ENCODE assay signal across 1 cellular context in genomic region chr6:15409301-15410125, GRCh38.
TF ChIP-seq lines count a peak whose summit lies in the region.

No MANE protein-coding gene starts in this region.

TF ChIP-seq in GM23338, 12 proteins besides CTCF, POLR2A, EP300 and RAD21 (continued from another document):
- TF ChIP-seq, protein P1, sequence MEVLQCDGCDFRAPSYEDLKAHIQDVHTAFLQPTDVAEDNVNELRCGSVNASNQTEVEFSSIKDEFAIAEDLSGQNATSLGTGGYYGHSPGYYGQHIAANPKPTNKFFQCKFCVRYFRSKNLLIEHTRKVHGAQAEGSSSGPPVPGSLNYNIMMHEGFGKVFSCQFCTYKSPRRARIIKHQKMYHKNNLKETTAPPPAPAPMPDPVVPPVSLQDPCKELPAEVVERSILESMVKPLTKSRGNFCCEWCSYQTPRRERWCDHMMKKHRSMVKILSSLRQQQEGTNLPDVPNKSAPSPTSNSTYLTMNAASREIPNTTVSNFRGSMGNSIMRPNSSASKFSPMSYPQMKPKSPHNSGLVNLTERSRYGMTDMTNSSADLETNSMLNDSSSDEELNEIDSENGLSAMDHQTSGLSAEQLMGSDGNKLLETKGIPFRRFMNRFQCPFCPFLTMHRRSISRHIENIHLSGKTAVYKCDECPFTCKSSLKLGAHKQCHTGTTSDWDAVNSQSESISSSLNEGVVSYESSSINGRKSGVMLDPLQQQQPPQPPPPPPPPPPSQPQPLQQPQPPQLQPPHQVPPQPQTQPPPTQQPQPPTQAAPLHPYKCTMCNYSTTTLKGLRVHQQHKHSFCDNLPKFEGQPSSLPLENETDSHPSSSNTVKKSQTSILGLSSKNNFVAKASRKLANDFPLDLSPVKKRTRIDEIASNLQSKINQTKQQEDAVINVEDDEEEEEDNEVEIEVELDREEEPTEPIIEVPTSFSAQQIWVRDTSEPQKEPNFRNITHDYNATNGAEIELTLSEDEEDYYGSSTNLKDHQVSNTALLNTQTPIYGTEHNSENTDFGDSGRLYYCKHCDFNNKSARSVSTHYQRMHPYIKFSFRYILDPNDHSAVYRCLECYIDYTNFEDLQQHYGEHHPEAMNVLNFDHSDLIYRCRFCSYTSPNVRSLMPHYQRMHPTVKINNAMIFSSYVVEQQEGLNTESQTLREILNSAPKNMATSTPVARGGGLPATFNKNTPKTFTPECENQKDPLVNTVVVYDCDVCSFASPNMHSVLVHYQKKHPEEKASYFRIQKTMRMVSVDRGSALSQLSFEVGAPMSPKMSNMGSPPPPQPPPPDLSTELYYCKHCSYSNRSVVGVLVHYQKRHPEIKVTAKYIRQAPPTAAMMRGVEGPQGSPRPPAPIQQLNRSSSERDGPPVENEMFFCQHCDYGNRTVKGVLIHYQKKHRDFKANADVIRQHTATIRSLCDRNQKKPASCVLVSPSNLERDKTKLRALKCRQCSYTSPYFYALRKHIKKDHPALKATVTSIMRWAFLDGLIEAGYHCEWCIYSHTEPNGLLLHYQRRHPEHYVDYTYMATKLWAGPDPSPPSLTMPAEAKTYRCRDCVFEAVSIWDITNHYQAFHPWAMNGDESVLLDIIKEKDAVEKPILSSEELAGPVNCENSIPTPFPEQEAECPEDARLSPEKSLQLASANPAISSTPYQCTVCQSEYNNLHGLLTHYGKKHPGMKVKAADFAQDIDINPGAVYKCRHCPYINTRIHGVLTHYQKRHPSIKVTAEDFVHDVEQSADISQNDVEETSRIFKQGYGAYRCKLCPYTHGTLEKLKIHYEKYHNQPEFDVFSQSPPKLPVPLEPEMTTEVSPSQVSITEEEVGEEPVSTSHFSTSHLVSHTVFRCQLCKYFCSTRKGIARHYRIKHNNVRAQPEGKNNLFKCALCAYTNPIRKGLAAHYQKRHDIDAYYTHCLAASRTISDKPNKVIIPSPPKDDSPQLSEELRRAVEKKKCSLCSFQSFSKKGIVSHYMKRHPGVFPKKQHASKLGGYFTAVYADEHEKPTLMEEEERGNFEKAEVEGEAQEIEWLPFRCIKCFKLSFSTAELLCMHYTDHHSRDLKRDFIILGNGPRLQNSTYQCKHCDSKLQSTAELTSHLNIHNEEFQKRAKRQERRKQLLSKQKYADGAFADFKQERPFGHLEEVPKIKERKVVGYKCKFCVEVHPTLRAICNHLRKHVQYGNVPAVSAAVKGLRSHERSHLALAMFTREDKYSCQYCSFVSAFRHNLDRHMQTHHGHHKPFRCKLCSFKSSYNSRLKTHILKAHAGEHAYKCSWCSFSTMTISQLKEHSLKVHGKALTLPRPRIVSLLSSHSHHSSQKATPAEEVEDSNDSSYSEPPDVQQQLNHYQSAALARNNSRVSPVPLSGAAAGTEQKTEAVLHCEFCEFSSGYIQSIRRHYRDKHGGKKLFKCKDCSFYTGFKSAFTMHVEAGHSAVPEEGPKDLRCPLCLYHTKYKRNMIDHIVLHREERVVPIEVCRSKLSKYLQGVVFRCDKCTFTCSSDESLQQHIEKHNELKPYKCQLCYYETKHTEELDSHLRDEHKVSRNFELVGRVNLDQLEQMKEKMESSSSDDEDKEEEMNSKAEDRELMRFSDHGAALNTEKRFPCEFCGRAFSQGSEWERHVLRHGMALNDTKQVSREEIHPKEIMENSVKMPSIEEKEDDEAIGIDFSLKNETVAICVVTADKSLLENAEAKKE (CRISPR knock-in tag; IDR thresholded peaks at IDR 0.05): no peak
- TF ChIP-seq ZNF331 (CRISPR knock-in tag; IDR thresholded peaks at IDR 0.05; ENCODE audit: low read depth) (no peak), ZNF114 (CRISPR knock-in tag; IDR thresholded peaks at IDR 0.05) (no peak), JUNB (IDR thresholded peaks at IDR 0.05; ENCODE audit: unreplicated experiment) (no peak), STAT1 (IDR thresholded peaks at IDR 0.05; ENCODE audit: unreplicated experiment) (no peak), EZH2 (IDR thresholded peaks at IDR 0.05; ENCODE audit: low read depth, unreplicated experiment) (no peak), NANOG (IDR thresholded peaks at IDR 0.05; ENCODE audit: borderline replicate concordance) (no peak), ETS1 (IDR thresholded peaks at IDR 0.05) (no peak), CREB1 (CRISPR knock-in tag; IDR thresholded peaks at IDR 0.05; ENCODE audit: low read depth) (no peak)
- TF ChIP-seq, protein P2, sequence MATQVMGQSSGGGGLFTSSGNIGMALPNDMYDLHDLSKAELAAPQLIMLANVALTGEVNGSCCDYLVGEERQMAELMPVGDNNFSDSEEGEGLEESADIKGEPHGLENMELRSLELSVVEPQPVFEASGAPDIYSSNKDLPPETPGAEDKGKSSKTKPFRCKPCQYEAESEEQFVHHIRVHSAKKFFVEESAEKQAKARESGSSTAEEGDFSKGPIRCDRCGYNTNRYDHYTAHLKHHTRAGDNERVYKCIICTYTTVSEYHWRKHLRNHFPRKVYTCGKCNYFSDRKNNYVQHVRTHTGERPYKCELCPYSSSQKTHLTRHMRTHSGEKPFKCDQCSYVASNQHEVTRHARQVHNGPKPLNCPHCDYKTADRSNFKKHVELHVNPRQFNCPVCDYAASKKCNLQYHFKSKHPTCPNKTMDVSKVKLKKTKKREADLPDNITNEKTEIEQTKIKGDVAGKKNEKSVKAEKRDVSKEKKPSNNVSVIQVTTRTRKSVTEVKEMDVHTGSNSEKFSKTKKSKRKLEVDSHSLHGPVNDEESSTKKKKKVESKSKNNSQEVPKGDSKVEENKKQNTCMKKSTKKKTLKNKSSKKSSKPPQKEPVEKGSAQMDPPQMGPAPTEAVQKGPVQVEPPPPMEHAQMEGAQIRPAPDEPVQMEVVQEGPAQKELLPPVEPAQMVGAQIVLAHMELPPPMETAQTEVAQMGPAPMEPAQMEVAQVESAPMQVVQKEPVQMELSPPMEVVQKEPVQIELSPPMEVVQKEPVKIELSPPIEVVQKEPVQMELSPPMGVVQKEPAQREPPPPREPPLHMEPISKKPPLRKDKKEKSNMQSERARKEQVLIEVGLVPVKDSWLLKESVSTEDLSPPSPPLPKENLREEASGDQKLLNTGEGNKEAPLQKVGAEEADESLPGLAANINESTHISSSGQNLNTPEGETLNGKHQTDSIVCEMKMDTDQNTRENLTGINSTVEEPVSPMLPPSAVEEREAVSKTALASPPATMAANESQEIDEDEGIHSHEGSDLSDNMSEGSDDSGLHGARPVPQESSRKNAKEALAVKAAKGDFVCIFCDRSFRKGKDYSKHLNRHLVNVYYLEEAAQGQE (IDR thresholded peaks at IDR 0.05; ENCODE audit: unreplicated experiment): no peak
TF ChIP-seq in GM23338: peak in this region for 0.
